In genomic region chr14:32590157-32590556, GRCh38 we compare ENCODE assay signal across 20 cellular contexts.
"Had no signal": no experiment of that assay in that cellular context is flagged by ENCODE, and none has a peak within 500 bp of the region (broad histone marks: within the 10 kb centered on the region; RNA-seq: fewer than 3 reads in every experiment).

No MANE protein-coding gene starts in this region.

- H3K4me3 ChIP-seq: dorsolateral prefrontal cortex, gastroesophageal sphincter, hepatocyte, prostate gland, sigmoid colon had no signal

- H3K27me3 ChIP-seq: dorsolateral prefrontal cortex, gastroesophageal sphincter, hepatocyte, sigmoid colon had no signal

- H3K36me3 ChIP-seq: gastroesophageal sphincter, prostate gland, sigmoid colon had no signal

- H3K27ac ChIP-seq: dorsolateral prefrontal cortex, gastroesophageal sphincter, hepatocyte, parathyroid adenoma, prostate gland, sigmoid colon had no signal

- DNase-seq: cortex of kidney; dorsolateral prefrontal cortex; effector CD8-positive, alpha-beta T cell; glutamatergic neuron; kidney; left cardiac atrium; mammary epithelial cell; naive thymus-derived CD4-positive, alpha-beta T cell; nephron progenitor cell; retina; sigmoid colon; small intestine; stimulated activated CD4-positive, alpha-beta T cell treated with anti-CD3 and anti-CD28 coated beads, Interleukin-12 subunit alpha, Interleukin-12 subunit beta, amount 100 ng/mL, for 4 hours; stimulated activated naive CD4-positive, alpha-beta T cell; trophoblast cell had no signal

- H3K4me1 ChIP-seq: parathyroid adenoma, prostate gland had no signal

- H2AFZ ChIP-seq: hepatocyte, parathyroid adenoma had no signal

- H3K4me1 Mint-ChIP-seq: naive thymus-derived CD4-positive, alpha-beta T cell had no signal

- H3K4me3 Mint-ChIP-seq: naive thymus-derived CD4-positive, alpha-beta T cell; nephron progenitor cell had no signal

- H3K9me3 ChIP-seq: gastroesophageal sphincter, prostate gland had no signal

- H3K27ac Mint-ChIP-seq: naive thymus-derived CD4-positive, alpha-beta T cell; nephron progenitor cell had no signal

- H3K79me2 ChIP-seq: hepatocyte, parathyroid adenoma had no signal

- H3K9ac ChIP-seq: parathyroid adenoma had no signal

- H3K4me2 ChIP-seq: hepatocyte had no signal

- ATAC-seq: esophagus mucosa; gastroesophageal sphincter; naive thymus-derived CD4-positive, alpha-beta T cell had no signal
